ENCODE assay signal across 8 cellular contexts in the genomic region with DNA sequence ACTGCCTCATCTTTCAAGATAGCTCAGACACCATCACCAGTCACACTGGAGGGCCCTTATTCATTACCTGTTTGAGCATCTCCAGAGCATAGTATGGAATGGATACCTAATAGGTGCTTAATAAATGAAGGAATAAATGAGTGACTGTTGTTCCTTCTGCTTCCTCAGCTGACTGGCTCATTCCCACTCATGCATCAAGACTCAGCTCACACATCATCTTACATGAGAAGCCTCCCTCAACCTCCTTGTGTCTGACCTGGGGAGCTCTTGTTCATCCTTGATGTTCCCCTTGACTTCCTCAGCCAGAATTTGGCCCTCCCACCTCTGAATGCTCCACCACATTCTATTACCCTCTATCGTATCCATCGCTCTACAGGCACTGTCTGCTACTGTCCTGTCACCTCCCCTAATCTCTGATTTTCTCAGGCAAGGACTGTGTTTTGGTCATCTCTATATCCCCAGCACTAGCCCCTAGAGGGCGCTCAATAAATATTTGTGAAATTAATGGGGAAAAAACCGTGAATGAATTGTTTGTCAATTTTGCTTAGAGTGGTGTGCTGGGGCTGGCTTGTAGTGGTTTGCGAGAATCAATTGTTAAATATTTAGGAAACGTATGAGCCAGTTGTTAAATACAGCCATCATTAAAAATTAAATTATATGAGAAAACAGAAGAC.
DNase-seq lines count a peak whose midpoint lies in the region; ATAC-seq and TF ChIP-seq lines count a peak whose summit lies in the region.

No MANE protein-coding gene starts in this region.

- no peaks in the 10 kb centered on the region for H3K27me3 ChIP-seq in AG04450 (ENCODE audit: control insufficient read depth, insufficient read depth, low read length)

- DNase-seq in AG04450 (ENCODE audit: low read depth, low spot score) (no peak), GM10248 (ENCODE audit: extremely low spot score) (peak; percentile 40), NAMALWA (ENCODE audit: low spot score) (peak; percentile 58), foreskin fibroblast (peak in 1 of 2 donors; percentile 46), retina (peak; percentile 28), dedifferentiated amniotic fluid mesenchymal stem cell (ENCODE audit: extremely low spot score) (no peak)
- DNase-seq in activated CD4-positive, alpha-beta T cell treated with anti-CD3 and anti-CD28 coated beads, Interleukin-2, amount 50 U/mL, for 1 hour, result peak; percentile 35

- no peak overlapping the region for H3K27ac ChIP-seq in AG04450 (ENCODE audit: low read depth, low read length)

- no peak for ATAC-seq in HG03175 (IDR thresholded peaks at IDR 0.05; ENCODE audit: unreplicated experiment)

- TF ChIP-seq CTCF in AG04450 (IDR thresholded peaks at IDR 0.05; ENCODE audit: low read depth, low read length) (peak; percentile 63), GM10248 (IDR thresholded peaks at IDR 0.05; ENCODE audit: control extremely low read depth, extremely low read depth, low read depth, missing control alignments) (peak; percentile 47), foreskin fibroblast (IDR thresholded peaks at IDR 0.05; ENCODE audit: low read depth, low read length) (peak; percentile 42)

- H3K4me3 ChIP-seq in AG04450 (ENCODE audit: low read depth, low read length) (no peak overlapping the region), foreskin fibroblast (ENCODE audit: low read depth in 1 of 2, low read length in 2 of 2) (no peak overlapping the region)

- POLR2A ChIA-PET in AG04450 (lab: Yijun Ruan, JAX) (no interaction called here), GM10248 (lab: Yijun Ruan, JAX) (no interaction called here)

- H3K9me3 ChIP-seq in AG04450 (ENCODE audit: control insufficient read depth, insufficient read depth, low read length), result no peaks in the 10 kb centered on the region

- CTCF ChIA-PET in AG04450 (lab: Charles Lee) (interaction anchor here (0.7 to 3.4 kb wide), 16 partner anchors 9 to 182 kb away, joined by 3 to 29 read pairs (median 4); partner anchors contain the start of gene NHSL2), GM10248 (lab: Yijun Ruan, JAX) (interaction anchor here (0.7 to 4.6 kb wide), 17 partner anchors 10 to 134 kb away, joined by 3 to 45 read pairs (median 4); no protein-coding TSS in a partner anchor)

Comparison
In these comparisons a context has a peak if more than half of its experiments do, and no peak if none do; other contexts are left out.
1. DNase-seq: peak in GM10248 (single experiment), NAMALWA (single experiment), activated CD4-positive, alpha-beta T cell treated with anti-CD3 and anti-CD28 coated beads, Interleukin-2, amount 50 U/mL, for 1 hour (single experiment) and retina (single experiment); none in AG04450 (single experiment) and dedifferentiated amniotic fluid mesenchymal stem cell (single experiment).
2. Peak in every context shown above with its lines, with median percentiles within 50 percentile points of each other: CTCF ChIP-seq.